19 cellular contexts compared by ENCODE assay signal in the genomic region with DNA sequence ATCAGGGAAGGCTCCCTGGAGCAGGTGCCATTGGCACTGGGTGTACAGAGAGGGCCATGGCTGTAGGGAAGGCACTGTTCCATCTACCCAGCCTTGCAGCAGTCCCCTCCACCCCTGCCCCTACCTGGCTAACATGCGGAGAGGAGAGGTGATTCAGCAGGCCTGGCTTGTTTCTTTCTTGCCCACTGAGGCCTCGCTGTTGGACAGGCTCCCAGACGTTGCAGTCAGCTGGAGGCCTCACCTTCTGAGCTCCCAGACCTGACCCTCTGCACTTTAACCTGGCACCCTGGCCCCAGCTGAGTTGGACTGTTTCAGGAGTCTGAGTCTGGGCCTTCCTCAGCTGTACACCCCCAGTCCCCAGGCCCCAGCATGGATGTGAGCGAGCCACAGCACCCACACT. TPM values are rescaled to one million over a fixed set of nuclear protein-coding genes. Genes with fewer than 3 reads are reported as not detected.
A peak's percentile ranks its signal among the peaks of the same experiment; 100 is the strongest.
DNase-seq lines count a peak whose midpoint lies in the region; ATAC-seq, FAIRE-seq and TF ChIP-seq lines count a peak whose summit lies in the region.
"Had no signal": no experiment of that assay in that cellular context is flagged by ENCODE, and none has a peak within 500 bp of the region (broad histone marks: within the 10 kb centered on the region; RNA-seq: fewer than 3 reads in every experiment).

No MANE protein-coding gene starts in this region.

- H3K4me3 ChIP-seq in SK-N-SH (ENCODE audit: low read depth in 2 of 2, low read length in 1 of 2) (no peak overlapping the region), right atrium auricular region (no peak overlapping the region), small intestine (ENCODE audit: low read depth in 1 of 2, low read length in 2 of 2) (no peak overlapping the region), neural progenitor cell (no peak overlapping the region)
- H3K4me3 ChIP-seq: dorsolateral prefrontal cortex, gastrocnemius medialis, uterus had no signal

- H3K4me2 ChIP-seq in SK-N-SH (no peak overlapping the region), neural progenitor cell (no peak overlapping the region)

- FAIRE-seq in small intestine (lab: Jason Lieb, UNC): no peak

- H3K27ac Mint-ChIP-seq in MCF 10A (ENCODE audit: low read depth, unreplicated experiment) (peak overlapping the region; percentile 95), neural progenitor cell (no peak overlapping the region)

- H3K9me3 Mint-ChIP-seq in MCF 10A (ENCODE audit: unreplicated experiment) (no peaks in the 10 kb centered on the region), neural progenitor cell (no peaks in the 10 kb centered on the region)
- H3K9me3 Mint-ChIP-seq: brain had no signal

- H3K9ac ChIP-seq in SK-N-SH (no peak overlapping the region), neural progenitor cell (no peak overlapping the region)

- H4K20me1 ChIP-seq in SK-N-SH (ENCODE audit: insufficient read depth): peaks cover 81% of the 10 kb centered on the region
- no peaks in the 10 kb centered on the region for H4K20me1 ChIP-seq in neural progenitor cell (ENCODE audit: low read depth)

- intact Hi-C loops in MCF 10A (cut with micrococcal nuclease): no loop called here

- DNase-seq in SK-N-SH: no peak
- DNase-seq in MCF 10A (ENCODE audit: unreplicated experiment): peak; percentile 70
- no peak for DNase-seq in right atrium auricular region (ENCODE audit: low spot score)
- DNase-seq in small intestine: peak; percentile 59
- DNase-seq in neural progenitor cell (ENCODE audit: low spot score): no peak
- no peak for DNase-seq in NCI-H2081 treated with DMSO at 0.1 percent for 48 hours (lab: John Stamatoyannopoulos, UW)
- DNase-seq: activated CD4-positive, alpha-beta T cell treated with anti-CD3 and anti-CD28 coated beads for 4 hours; AML-193; gastrocnemius medialis; NCI-H524 treated with DMSO at 0.1 percent for 48 hours; occipital lobe; stimulated activated CD8-positive, alpha-beta memory T cell treated with anti-CD3 and anti-CD28 coated beads, Interleukin-4, amount 100 ng/mL, for 48 hours; T-helper 1 cell; uterus had no signal

- POLR2A ChIA-PET in SK-N-SH (lab: Yijun Ruan, JAX) (interaction anchor here (1.2 kb wide), 1 partner anchor 11 kb away, joined by 3 read pairs; no protein-coding TSS in a partner anchor), MCF 10A (lab: Yijun Ruan, JAX) (interaction anchor here (0.8 to 10.1 kb wide), 8 partner anchors 9 to 37 kb away, joined by 3 to 146 read pairs (median 4); partner anchors contain the start of gene UNC5B)

- H3K4me1 Mint-ChIP-seq in MCF 10A (ENCODE audit: insufficient read depth, unreplicated experiment) (peaks cover 56% of the 10 kb centered on the region), neural progenitor cell (peaks cover 39% of the 10 kb centered on the region)

- no peaks in the 10 kb centered on the region for H3K9me2 ChIP-seq in SK-N-SH

- ATAC-seq in SK-N-SH treated with all-trans-retinoic acid at 6 μM for 48 hours: no peak
- no peak for ATAC-seq in GM19324 (IDR thresholded peaks at IDR 0.05; ENCODE audit: low FRiP score, unreplicated experiment)
- ATAC-seq: gastrocnemius medialis had no signal

- 100% methylated on average over 1 of the region's 4 CpGs for WGBS in SK-N-SH (ENCODE audit: low lambda C conversion rate)
- 46 to 71% (median 56%) methylated on average over 4 of the region's 4 CpGs for WGBS in small intestine, 3 donors

- no peaks in the 10 kb centered on the region for H3K27me3 ChIP-seq in SK-N-SH (ENCODE audit: insufficient read depth)
- no peaks in the 10 kb centered on the region for H3K27me3 ChIP-seq in right atrium auricular region
- H3K27me3 ChIP-seq in small intestine (ENCODE audit: control insufficient read depth in 2 of 2, insufficient read depth in 2 of 2, low read length in 2 of 2): no peaks in the 10 kb centered on the region
- H3K27me3 ChIP-seq in neural progenitor cell: no peaks in the 10 kb centered on the region
- H3K27me3 ChIP-seq: dorsolateral prefrontal cortex, gastrocnemius medialis, uterus had no signal

- no peak for TF ChIP-seq EP300 in SK-N-SH (IDR thresholded peaks at IDR 0.05; ENCODE audit: borderline replicate concordance in 1 of 2, low read depth in 1 of 2, low read length in 1 of 2)

- BruUV-seq in MCF 10A (replicated peaks; lab: Mats Ljungman, UMichigan): no TSS peak

- TF ChIP-seq CTCF in SK-N-SH (IDR thresholded peaks at IDR 0.05) (no peak), MCF 10A (IDR thresholded peaks at IDR 0.05; ENCODE audit: unreplicated experiment) (no peak), right atrium auricular region (IDR thresholded peaks at IDR 0.05) (no peak), neural progenitor cell (IDR thresholded peaks at IDR 0.05) (no peak)

- no peak for TF ChIP-seq RAD21 in SK-N-SH (IDR thresholded peaks at IDR 0.05; ENCODE audit: low read length)

- peaks cover 56 to 100% of the 10 kb centered on the region in 2 experiments for H3K4me1 ChIP-seq in SK-N-SH (ENCODE audit: control insufficient read depth in 1 of 2, insufficient read depth in 2 of 2, low read depth in 1 of 2, low read length in 1 of 2)
- H3K4me1 ChIP-seq in right atrium auricular region: peaks cover 0 to 92% of the 10 kb centered on the region in 2 donors
- peaks cover 10 to 14% of the 10 kb centered on the region in 2 donors for H3K4me1 ChIP-seq in small intestine (ENCODE audit: control insufficient read depth in 2 of 2, insufficient read depth in 1 of 2, low read depth in 1 of 2, low read length in 1 of 2)
- peaks cover 34% of the 10 kb centered on the region for H3K4me1 ChIP-seq in neural progenitor cell

- no peak overlapping the region for H2AFZ ChIP-seq in SK-N-SH (ENCODE audit: low read depth)
- no peak overlapping the region for H2AFZ ChIP-seq in neural progenitor cell (replicated peaks)

- H3K27me3 Mint-ChIP-seq in MCF 10A (ENCODE audit: insufficient read depth, unreplicated experiment): no peaks in the 10 kb centered on the region
- H3K27me3 Mint-ChIP-seq in neural progenitor cell (ENCODE audit: insufficient read depth, low read depth): peaks cover 4% of the 10 kb centered on the region

- CTCF ChIA-PET in SK-N-SH (lab: Yijun Ruan, JAX) (interaction anchor here (1.0 to 12.2 kb wide), 3 partner anchors 12 to 38 kb away, joined by 3 to 139 read pairs (median 4); no protein-coding TSS in a partner anchor), MCF 10A (lab: Yijun Ruan, JAX) (interaction anchor here (0.9 to 3.1 kb wide), 6 partner anchors 9 to 39 kb away, joined by 3 to 22 read pairs (median 6); no protein-coding TSS in a partner anchor)

- H3K4me3 Mint-ChIP-seq in MCF 10A (ENCODE audit: unreplicated experiment) (no peak overlapping the region), neural progenitor cell (no peak overlapping the region)
- H3K4me3 Mint-ChIP-seq: brain had no signal

- peaks cover 13% of the 10 kb centered on the region for H3K36me3 Mint-ChIP-seq in MCF 10A (ENCODE audit: insufficient read depth, unreplicated experiment)
- H3K36me3 Mint-ChIP-seq in neural progenitor cell: no peaks in the 10 kb centered on the region
- H3K36me3 Mint-ChIP-seq: brain had no signal

- H3K9me3 ChIP-seq in SK-N-SH (no peaks in the 10 kb centered on the region), right atrium auricular region (no peaks in the 10 kb centered on the region), small intestine (ENCODE audit: control insufficient read depth, low read depth) (no peaks in the 10 kb centered on the region), neural progenitor cell (ENCODE audit: low read depth) (no peaks in the 10 kb centered on the region)
- H3K9me3 ChIP-seq: gastrocnemius medialis, uterus had no signal

- H3F3A ChIP-seq in SK-N-SH (replicated peaks; ENCODE audit: insufficient read depth) (peaks cover 5% of the 10 kb centered on the region), neural progenitor cell (ENCODE audit: low read depth) (no peaks in the 10 kb centered on the region)

- no peaks in the 10 kb centered on the region for H3K36me3 ChIP-seq in SK-N-SH (replicated peaks in 1 of 2; ENCODE audit: control insufficient read depth in 1 of 2, insufficient read depth in 2 of 2, low read length in 1 of 2)
- H3K36me3 ChIP-seq in right atrium auricular region: no peaks in the 10 kb centered on the region
- no peaks in the 10 kb centered on the region for H3K36me3 ChIP-seq in small intestine (ENCODE audit: control insufficient read depth in 2 of 2, insufficient read depth in 2 of 2, low read length in 2 of 2)
- H3K36me3 ChIP-seq in neural progenitor cell: no peaks in the 10 kb centered on the region
- H3K36me3 ChIP-seq: gastrocnemius medialis, uterus had no signal

- H3K79me2 ChIP-seq in SK-N-SH (ENCODE audit: insufficient read depth): peaks cover 99% of the 10 kb centered on the region
- H3K79me2 ChIP-seq in neural progenitor cell (ENCODE audit: low read depth): no peaks in the 10 kb centered on the region

- H3K27ac ChIP-seq in SK-N-SH (ENCODE audit: low read depth in 2 of 2, low read length in 1 of 2) (peak overlapping the region in 1 of 2 experiments; percentile 100; a peak in 2 of 4 replicates), right atrium auricular region (peak overlapping the region; percentile 31 to 65), small intestine (ENCODE audit: low read depth in 1 of 2, low read length in 1 of 2) (peak overlapping the region; percentile 87 to 91), neural progenitor cell (no peak overlapping the region)
- H3K27ac ChIP-seq: 22Rv1, gastrocnemius medialis, uterus had no signal

TF ChIP-seq in SK-N-SH, 30 proteins besides CTCF, POLR2A, EP300 and RAD21:
- peak; percentile 16; the same call in 1 of the 2 replicates for TF ChIP-seq NFIC (IDR thresholded peaks at IDR 0.05; ENCODE audit: borderline replicate concordance)
- peak; percentile 48; the same call in 1 of the 2 replicates for TF ChIP-seq TCF12 (IDR thresholded peaks at IDR 0.05)
- no peak for TF ChIP-seq JUND (IDR thresholded peaks at IDR 0.05)

TF ChIP-seq in SK-N-SH treated with all-trans-retinoic acid at 6 μM for 48 hours, 23 proteins besides CTCF, POLR2A, EP300 and RAD21 (continues in another document):
- TF ChIP-seq, protein P1, sequence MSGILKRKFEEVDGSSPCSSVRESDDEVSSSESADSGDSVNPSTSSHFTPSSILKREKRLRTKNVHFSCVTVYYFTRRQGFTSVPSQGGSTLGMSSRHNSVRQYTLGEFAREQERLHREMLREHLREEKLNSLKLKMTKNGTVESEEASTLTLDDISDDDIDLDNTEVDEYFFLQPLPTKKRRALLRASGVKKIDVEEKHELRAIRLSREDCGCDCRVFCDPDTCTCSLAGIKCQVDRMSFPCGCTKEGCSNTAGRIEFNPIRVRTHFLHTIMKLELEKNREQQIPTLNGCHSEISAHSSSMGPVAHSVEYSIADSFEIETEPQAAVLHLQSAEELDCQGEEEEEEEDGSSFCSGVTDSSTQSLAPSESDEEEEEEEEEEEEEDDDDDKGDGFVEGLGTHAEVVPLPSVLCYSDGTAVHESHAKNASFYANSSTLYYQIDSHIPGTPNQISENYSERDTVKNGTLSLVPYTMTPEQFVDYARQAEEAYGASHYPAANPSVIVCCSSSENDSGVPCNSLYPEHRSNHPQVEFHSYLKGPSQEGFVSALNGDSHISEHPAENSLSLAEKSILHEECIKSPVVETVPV (CRISPR knock-in tag; IDR thresholded peaks at IDR 0.05): no peak

RNA-seq across cellular contexts. Expression of gene UNC5B, which starts 34.9 kb away (rescaled TPM):
- 12.2 and 13.8 TPM in 2 replicates for polyA plus RNA-seq in SK-N-SH (2012; rRNA removed)
- polyA plus RNA-seq in SK-N-SH (2012; cell fraction: cytosol; rRNA removed): 7.9 and 13.9 TPM in 2 replicates
- polyA plus RNA-seq in SK-N-SH (2012; cell fraction: nucleus; rRNA removed): 19.4 and 24.8 TPM in 2 replicates
- total RNA-seq in MCF 10A (2022): 80.5 and 82.4 TPM in 2 replicates
- total RNA-seq in right atrium auricular region: 10 to 100 TPM; 10.9 to 29.2 TPM
- polyA plus RNA-seq in small intestine: 10 to 100 TPM in 1 of 3 donors, 1 to 10 TPM in 1, under 1 TPM in 1; 0.27 to 10.9 (median 2.5) TPM
- 3.3 and 9.2 TPM in 2 replicates for total RNA-seq in neural progenitor cell (ENCODE audit: low replicate concordance)

Comparison
In these comparisons a context has a peak if more than half of its experiments do, and no peak if none do; other contexts are left out.
1. DNase-seq: peak in MCF 10A (single experiment) and small intestine (single experiment); none in SK-N-SH (single experiment), right atrium auricular region (single experiment), neural progenitor cell (single experiment) and NCI-H2081 treated with DMSO at 0.1 percent for 48 hours (single experiment).